ENCODE assay signal across 1 cellular context in genomic region chr5:77428033-77428432, GRCh38.
TF ChIP-seq lines count a peak whose summit lies in the region.

No MANE protein-coding gene starts in this region.

TF ChIP-seq in WTC11, 78 proteins besides CTCF, POLR2A, EP300 and RAD21 (continued from another document):
- no peak for TF ChIP-seq GTF2I (CRISPR knock-in tag; conservative IDR thresholded peaks at IDR 0.05)
- no peak for TF ChIP-seq SMAD3 (CRISPR knock-in tag; IDR thresholded peaks at IDR 0.05; ENCODE audit: borderline replicate concordance)
- TF ChIP-seq ZNF671 (CRISPR knock-in tag; IDR thresholded peaks at IDR 0.05), result no peak
- no peak for TF ChIP-seq RORB (CRISPR knock-in tag; IDR thresholded peaks at IDR 0.05)
- no peak for TF ChIP-seq ARID4B (CRISPR knock-in tag; IDR thresholded peaks at IDR 0.05; ENCODE audit: borderline replicate concordance)
- no peak for TF ChIP-seq ZBTB43 (CRISPR knock-in tag; IDR thresholded peaks at IDR 0.05)
- no peak for TF ChIP-seq ZNF512 (CRISPR knock-in tag; IDR thresholded peaks at IDR 0.05; ENCODE audit: borderline replicate concordance)
- TF ChIP-seq NR2C2 (CRISPR knock-in tag; IDR thresholded peaks at IDR 0.05), result no peak
- TF ChIP-seq ZNF532 (CRISPR knock-in tag; IDR thresholded peaks at IDR 0.05; ENCODE audit: borderline replicate concordance), result no peak
- TF ChIP-seq ZNF416 (CRISPR knock-in tag; IDR thresholded peaks at IDR 0.05), result no peak
- TF ChIP-seq USF2 (CRISPR knock-in tag; IDR thresholded peaks at IDR 0.05), result no peak
- no peak for TF ChIP-seq CBFB (CRISPR knock-in tag; IDR thresholded peaks at IDR 0.05; ENCODE audit: low read depth)
- TF ChIP-seq ATF3 (CRISPR knock-in tag; conservative IDR thresholded peaks at IDR 0.05), result no peak
- TF ChIP-seq CREB1 (CRISPR knock-in tag; IDR thresholded peaks at IDR 0.05), result no peak
TF ChIP-seq in WTC11: peak in this region for 0.
